ENCODE assay signal across 17 cellular contexts in genomic region chr11:72778535-72779494, GRCh38. TPM values are rescaled to one million over a fixed set of nuclear protein-coding genes. Genes with fewer than 3 reads are reported as not detected.
DNase-seq lines count a peak whose midpoint lies in the region; ATAC-seq, FAIRE-seq and TF ChIP-seq lines count a peak whose summit lies in the region.
"Had no signal": no experiment of that assay in that cellular context is flagged by ENCODE, and none has a peak within 500 bp of the region (broad histone marks: within the 10 kb centered on the region; RNA-seq: fewer than 3 reads in every experiment).

No MANE protein-coding gene starts in this region.

- peak overlapping the region in 1 of 2 experiments; percentile 38; a peak in 2 of 6 replicates for H3K27ac ChIP-seq in A549
- peak overlapping the region in 54 of 59 donors; percentile 4 to 93 (median 80) for H3K27ac ChIP-seq in dorsolateral prefrontal cortex
- no peak overlapping the region for H3K27ac ChIP-seq in naive thymus-derived CD4-positive, alpha-beta T cell (ENCODE audit: low read depth, low read length)
- no peak overlapping the region for H3K27ac ChIP-seq in sigmoid colon
- H3K27ac ChIP-seq: HL-60, parathyroid adenoma, upper lobe of right lung had no signal

- H3K9me3 ChIP-seq in A549 (no peaks in the 10 kb centered on the region), sigmoid colon (no peaks in the 10 kb centered on the region)
- H3K9me3 ChIP-seq in naive thymus-derived CD4-positive, alpha-beta T cell (ENCODE audit: control insufficient read depth in 2 of 3, low read length in 3 of 3) = no peaks in the 10 kb centered on the region
- H3K9me3 ChIP-seq: upper lobe of right lung had no signal

- DNase-seq in A549 (ENCODE audit: low read depth in 1 of 2, low spot score in 1 of 2) (no peak), HuH-7 (ENCODE audit: low spot score) (peak; percentile 87), dorsolateral prefrontal cortex (no peak), retina (no peak), sigmoid colon (no peak)
- no peak for DNase-seq in naive thymus-derived CD4-positive, alpha-beta T cell
- DNase-seq in activated T-cell treated with anti-CD3 and anti-CD28 coated beads, Interleukin-2, amount 50 U/mL, for 4 hours = no peak
- DNase-seq: activated naive CD4-positive, alpha-beta T cell treated with anti-CD3 and anti-CD28 coated beads, Interleukin-2, amount 50 U/mL, for 16 hours; EL; erythroblast; left ventricle myocardium superior; NCI-H2081; Right ventricle myocardium superior; upper lobe of right lung had no signal

- H3K4me2 ChIP-seq in A549 = peak overlapping the region; percentile 32

- ATAC-seq in A549 (no peak), HG03354 (IDR thresholded peaks at IDR 0.05; ENCODE audit: poor library complexity, severe bottlenecking, unreplicated experiment) (no peak)
- ATAC-seq in naive thymus-derived CD4-positive, alpha-beta T cell = no peak
- ATAC-seq in activated T-cell treated with anti-CD3 and anti-CD28 coated beads, Interleukin-2, amount 50 U/mL, for 4 hours = no peak
- ATAC-seq: left ventricle myocardium superior, upper lobe of right lung had no signal

- H3K4me1 ChIP-seq in A549 (peaks cover 36% of the 10 kb centered on the region), sigmoid colon (peaks cover 3 to 35% (median 31%) of the 10 kb centered on the region in 4 donors)
- H3K4me1 ChIP-seq in naive thymus-derived CD4-positive, alpha-beta T cell (ENCODE audit: control insufficient read depth in 2 of 2, insufficient read depth in 2 of 2, low read length in 2 of 2) = peaks cover 7 to 14% of the 10 kb centered on the region in 2 donors
- H3K4me1 ChIP-seq: parathyroid adenoma had no signal

- CTCF ChIA-PET in A549 (lab: Yijun Ruan, JAX) = interaction anchor here (1.0 to 5.3 kb wide), 6 partner anchors 11 to 399 kb away, joined by 3 to 44 read pairs (median 5); partner anchors contain the start of gene STARD10
- CTCF ChIA-PET in naive thymus-derived CD4-positive, alpha-beta T cell (lab: Charles Lee) = interaction anchor here (0.5 kb wide), 1 partner anchor 10 kb away, joined by 6 read pairs; no protein-coding TSS in a partner anchor

- peaks cover 25 to 44% (median 35%) of the 10 kb centered on the region in 7 donors for H3K4me1 Mint-ChIP-seq in naive thymus-derived CD4-positive, alpha-beta T cell
- H3K4me1 Mint-ChIP-seq in activated T-cell treated with anti-CD3 and anti-CD28 coated beads, Interleukin-2, amount 50 U/mL, for 4 hours (ENCODE audit: low read depth) = peaks cover 21% of the 10 kb centered on the region

- 74% methylated on average over 7 of the region's 7 CpGs for WGBS in A549 (ENCODE audit: missing lambda C conversion rate)
- WGBS in sigmoid colon, 2 donors = 19 to 72% methylated on average over 7 of the region's 7 CpGs

- H3K27me3 ChIP-seq in dorsolateral prefrontal cortex (no peaks in the 10 kb centered on the region), sigmoid colon (no peaks in the 10 kb centered on the region)
- H3K27me3 ChIP-seq in naive thymus-derived CD4-positive, alpha-beta T cell (ENCODE audit: control insufficient read depth in 2 of 2, insufficient read depth in 2 of 2, low read length in 2 of 2) = no peaks in the 10 kb centered on the region
- H3K27me3 ChIP-seq: upper lobe of right lung had no signal

- H3K27ac Mint-ChIP-seq in naive thymus-derived CD4-positive, alpha-beta T cell = peak overlapping the region in 5 of 9 donors; percentile 10 to 74 (median 31)

- H3K4me3 ChIP-seq in A549 = no peak overlapping the region
- H3K4me3 ChIP-seq in dorsolateral prefrontal cortex = no peak overlapping the region
- H3K4me3 ChIP-seq in naive thymus-derived CD4-positive, alpha-beta T cell (ENCODE audit: low read length) = no peak overlapping the region
- H3K4me3 ChIP-seq in sigmoid colon = no peak overlapping the region

- FAIRE-seq in A549 (lab: Jason Lieb, UNC) = no peak

- no peak for TF ChIP-seq RAD21 in A549 (conservative IDR thresholded peaks at IDR 0.05 in 1 of 2, IDR thresholded peaks at IDR 0.05 in 1 of 2)

- H3K36me3 ChIP-seq in naive thymus-derived CD4-positive, alpha-beta T cell (ENCODE audit: control insufficient read depth in 2 of 3, insufficient read depth in 3 of 3, low read length in 3 of 3) = no peaks in the 10 kb centered on the region
- H3K36me3 ChIP-seq in sigmoid colon = no peaks in the 10 kb centered on the region
- H3K36me3 ChIP-seq: upper lobe of right lung had no signal

- TF ChIP-seq CTCF in A549 (IDR thresholded peaks at IDR 0.05) (no peak), dorsolateral prefrontal cortex (IDR thresholded peaks at IDR 0.05 in 54 of 56, conservative IDR thresholded peaks at IDR 0.05 in 2 of 56; ENCODE audit: low read depth in 1 of 56, partially characterized antibody in 56 of 56) (no peak), sigmoid colon (IDR thresholded peaks at IDR 0.05) (no peak)

- TF ChIP-seq POLR2A in A549 (IDR thresholded peaks at IDR 0.05; ENCODE audit: low read length) (no peak), sigmoid colon (IDR thresholded peaks at IDR 0.05) (peak in 1 of 2 donors; percentile 46)

- H3K9me3 Mint-ChIP-seq in naive thymus-derived CD4-positive, alpha-beta T cell = no peaks in the 10 kb centered on the region
- H3K9me3 Mint-ChIP-seq in activated T-cell treated with anti-CD3 and anti-CD28 coated beads, Interleukin-2, amount 50 U/mL, for 4 hours = no peaks in the 10 kb centered on the region

- peak overlapping the region in 6 of 10 donors; percentile 26 to 85 (median 65) for H3K4me3 Mint-ChIP-seq in naive thymus-derived CD4-positive, alpha-beta T cell
- H3K4me3 Mint-ChIP-seq in activated T-cell treated with anti-CD3 and anti-CD28 coated beads, Interleukin-2, amount 50 U/mL, for 4 hours = no peak overlapping the region

- TF ChIP-seq EP300 in A549 (IDR thresholded peaks at IDR 0.05) = no peak
- TF ChIP-seq EP300 in sigmoid colon (IDR thresholded peaks at IDR 0.05) = no peak

- H3K27me3 Mint-ChIP-seq in naive thymus-derived CD4-positive, alpha-beta T cell = peaks cover 0 to 6% (median 0%) of the 10 kb centered on the region in 5 donors
- H3K27me3 Mint-ChIP-seq in activated T-cell treated with anti-CD3 and anti-CD28 coated beads, Interleukin-2, amount 50 U/mL, for 4 hours (ENCODE audit: low read depth) = no peaks in the 10 kb centered on the region

- intact Hi-C loops in dorsolateral prefrontal cortex (cut with DNase I) = loop anchor here in 1 of 2 donors (2.0 kb wide), 1 partner anchor 14 kb away; no protein-coding TSS in a partner anchor
- intact Hi-C loops in naive thymus-derived CD4-positive, alpha-beta T cell (cut with micrococcal nuclease) = no loop called here
- intact Hi-C loops in sigmoid colon (cut with DNase I) = no loop called here

- peaks cover 0 to 4% (median 0%) of the 10 kb centered on the region in 5 donors for H3K36me3 Mint-ChIP-seq in naive thymus-derived CD4-positive, alpha-beta T cell
- H3K36me3 Mint-ChIP-seq in activated T-cell treated with anti-CD3 and anti-CD28 coated beads, Interleukin-2, amount 50 U/mL, for 4 hours (ENCODE audit: insufficient read depth) = no peaks in the 10 kb centered on the region

- POLR2A ChIA-PET in A549 (lab: Yijun Ruan, JAX) = no interaction called here
- POLR2A ChIA-PET in naive thymus-derived CD4-positive, alpha-beta T cell (lab: Charles Lee) = interaction anchor here (1.5 kb wide), 1 partner anchor 14 kb away, joined by 5 read pairs; no protein-coding TSS in a partner anchor

TF ChIP-seq in A549, 52 proteins besides CTCF, POLR2A, EP300 and RAD21 (continues in another document):
- no peak for TF ChIP-seq EHMT2 (IDR thresholded peaks at IDR 0.05; ENCODE audit: low read depth)
- TF ChIP-seq KDM1A (IDR thresholded peaks at IDR 0.05; ENCODE audit: low read depth) = no peak

RNA-seq across cellular contexts. Expression of gene STARD10, which starts 15.0 kb away (rescaled TPM):
- polyA plus RNA-seq in A549 (2011; rRNA removed) (21.2 and 25.0 TPM in 2 replicates), A549 (2017; fragmentation: RNase III; extraction: RNeasy Plus Mini Kit Qiagen cat#74134 plus additional on column Dnase treatment) (21.1 to 23.2 TPM (median 23.0 TPM) in 3 replicates), sigmoid colon (100 to 1,000 TPM; 286 to 900 (median 781) TPM)
- 34.1 and 35.8 TPM in 2 replicates for polyA plus RNA-seq in A549 (2012; cell fraction: cytosol; rRNA removed)
- 21.1 and 22.5 TPM in 2 replicates for polyA plus RNA-seq in A549 (2012; cell fraction: nucleus; rRNA removed)
- polyA minus RNA-seq in A549 (2011; rRNA and poly(A)+ RNA removed) = 31.6 and 39.6 TPM in 2 replicates
- total RNA-seq in dorsolateral prefrontal cortex (100 to 1,000 TPM in 2 of 120 experiments, 10 to 100 TPM in 118; 31.5 to 113 (median 51.1) TPM), sigmoid colon (10 to 100 TPM; 29.9 to 60.1 (median 43.9) TPM)
- total RNA-seq in naive thymus-derived CD4-positive, alpha-beta T cell = 10 to 100 TPM; 10.9 to 26.1 (median 16.4) TPM
- 10 to 100 TPM; 18.4 to 20.0 TPM for polyA plus RNA-seq in naive thymus-derived CD4-positive, alpha-beta T cell
- total RNA-seq in activated T-cell treated with anti-CD3 and anti-CD28 coated beads, Interleukin-2, amount 50 U/mL, for 4 hours = 10 to 100 TPM in 2 of 3 donors, 1 to 10 TPM in 1; 9.4 to 13.8 (median 13.0) TPM

RNA-seq across cellular contexts. Expression of gene ARAP1, which starts 26.6 kb away (rescaled TPM):
- polyA plus RNA-seq in A549 (2011; rRNA removed) = 28.9 and 29.5 TPM in 2 replicates
- 31.6 and 32.7 TPM in 2 replicates for polyA plus RNA-seq in A549 (2012; cell fraction: cytosol; rRNA removed)
- 105 and 129 TPM in 2 replicates for polyA plus RNA-seq in A549 (2012; cell fraction: nucleus; rRNA removed)
- polyA plus RNA-seq in A549 (2017; fragmentation: RNase III; extraction: RNeasy Plus Mini Kit Qiagen cat#74134 plus additional on column Dnase treatment) = 26.2 to 32.8 TPM (median 30.1 TPM) in 3 replicates
- 43.3 and 61.6 TPM in 2 replicates for polyA minus RNA-seq in A549 (2011; rRNA and poly(A)+ RNA removed)
- 100 to 1,000 TPM in 8 of 120 experiments, 10 to 100 TPM in 112; 42.2 to 126 (median 68.6) TPM for total RNA-seq in dorsolateral prefrontal cortex
- total RNA-seq in naive thymus-derived CD4-positive, alpha-beta T cell = 100 to 1,000 TPM; 119 to 317 (median 156) TPM
- polyA plus RNA-seq in naive thymus-derived CD4-positive, alpha-beta T cell = 10 to 100 TPM; 30.4 to 55.3 TPM
- 100 to 1,000 TPM in 1 of 4 donors, 10 to 100 TPM in 3; 56.5 to 135 (median 70.0) TPM for total RNA-seq in sigmoid colon
- 10 to 100 TPM; 31.9 to 81.7 (median 34.2) TPM for polyA plus RNA-seq in sigmoid colon
- 10 to 100 TPM; 52.3 to 58.1 (median 52.8) TPM for total RNA-seq in activated T-cell treated with anti-CD3 and anti-CD28 coated beads, Interleukin-2, amount 50 U/mL, for 4 hours

RNA-seq across cellular contexts. Expression of gene ATG16L2, which starts 35.4 kb away (rescaled TPM):
- polyA plus RNA-seq in A549 (2011; rRNA removed) (6.1 and 6.2 TPM in 2 replicates), A549 (2017; fragmentation: RNase III; extraction: RNeasy Plus Mini Kit Qiagen cat#74134 plus additional on column Dnase treatment) (6.3 to 7.6 TPM (median 6.4 TPM) in 3 replicates), sigmoid colon (10 to 100 TPM in 1 of 3 donors, 1 to 10 TPM in 2; 4.6 to 47.7 (median 9.6) TPM)
- 9.3 and 10.0 TPM in 2 replicates for polyA plus RNA-seq in A549 (2012; cell fraction: cytosol; rRNA removed)
- polyA plus RNA-seq in A549 (2012; cell fraction: nucleus; rRNA removed) = 76.5 and 80.0 TPM in 2 replicates
- polyA minus RNA-seq in A549 (2011; rRNA and poly(A)+ RNA removed) = 6.5 and 6.8 TPM in 2 replicates
- total RNA-seq in dorsolateral prefrontal cortex (10 to 100 TPM; 17.7 to 47.0 (median 30.9) TPM), sigmoid colon (10 to 100 TPM; 16.8 to 36.8 (median 20.2) TPM)
- 100 to 1,000 TPM in 4 of 5 experiments, 10 to 100 TPM in 1; 99.5 to 199 (median 166) TPM for total RNA-seq in naive thymus-derived CD4-positive, alpha-beta T cell
- 10 to 100 TPM; 12.8 to 19.9 TPM for polyA plus RNA-seq in naive thymus-derived CD4-positive, alpha-beta T cell
- total RNA-seq in activated T-cell treated with anti-CD3 and anti-CD28 coated beads, Interleukin-2, amount 50 U/mL, for 4 hours = 10 to 100 TPM; 23.8 to 28.9 (median 26.0) TPM

Comparison
In these comparisons a context has a peak if more than half of its experiments do, and no peak if none do; other contexts are left out.
1. H3K27ac ChIP-seq: peak in dorsolateral prefrontal cortex (54 of 59); none in naive thymus-derived CD4-positive, alpha-beta T cell (single experiment) and sigmoid colon (0 of 4).